ENCODE assay signal across 8 cellular contexts in genomic region chr15:75694241-75695182, GRCh38. TPM values are rescaled to one million over a fixed set of nuclear protein-coding genes. Genes with fewer than 3 reads are reported as not detected.
DNase-seq lines count a peak whose midpoint lies in the region; ATAC-seq, FAIRE-seq and TF ChIP-seq lines count a peak whose summit lies in the region.

No MANE protein-coding gene starts in this region.

- H3K4me3 Mint-ChIP-seq in brain: peak overlapping the region; percentile 20 to 61 (median 47)

- DNase-seq in NCI-H524 treated with DMSO at 0.1 percent for 48 hours (lab: John Stamatoyannopoulos, UW) (peak; percentile 94), iris pigment epithelial cell (ENCODE audit: low read depth) (peak; percentile 99), small intestine (peak; percentile 39)
- no peak for DNase-seq in activated CD8-positive, alpha-beta memory T cell treated with anti-CD3 and anti-CD28 coated beads, Interleukin-2, amount 50 U/mL, for 4 hours

- H3K27me3 ChIP-seq in ACC112 (ENCODE audit: insufficient read depth, low read length) (no peaks in the 10 kb centered on the region), small intestine (ENCODE audit: control insufficient read depth in 2 of 2, insufficient read depth in 2 of 2, low read length in 2 of 2) (no peaks in the 10 kb centered on the region)

- peaks cover 0 to 2% (median 0%) of the 10 kb centered on the region in 5 experiments for H3K9me3 Mint-ChIP-seq in brain

- H3K27me3 Mint-ChIP-seq in brain: no peaks in the 10 kb centered on the region

- H3K36me3 Mint-ChIP-seq in brain: no peaks in the 10 kb centered on the region

- ATAC-seq in GM21360 (IDR thresholded peaks at IDR 0.05; ENCODE audit: unreplicated experiment): no peak

- H3K36me3 ChIP-seq in ACC112 (ENCODE audit: insufficient read depth, low read length) (no peaks in the 10 kb centered on the region), small intestine (ENCODE audit: control insufficient read depth in 2 of 2, insufficient read depth in 2 of 2, low read length in 2 of 2) (no peaks in the 10 kb centered on the region)

- H3K27ac Mint-ChIP-seq in brain: peak overlapping the region; percentile 93 to 98 (median 97)

- TF ChIP-seq CTCF in GM12875 (IDR thresholded peaks at IDR 0.05; ENCODE audit: borderline replicate concordance, insufficient read depth, low read depth, low read length): peak; percentile 60
- peak; percentile 38 to 42 for TF ChIP-seq CTCF in brain (conservative IDR thresholded peaks at IDR 0.05)

- FAIRE-seq in small intestine (lab: Jason Lieb, UNC): no peak

- H3K9me3 ChIP-seq in small intestine (ENCODE audit: control insufficient read depth, low read depth): no peaks in the 10 kb centered on the region

- H3K4me3 ChIP-seq in ACC112 (ENCODE audit: low read depth, low read length) (no peak overlapping the region), GM12875 (ENCODE audit: low read depth, low read length) (no peak overlapping the region), small intestine (ENCODE audit: low read depth in 1 of 2, low read length in 2 of 2) (no peak overlapping the region)

- 8 to 25% (median 21%) methylated on average over 20 of the region's 20 CpGs for WGBS in small intestine, 3 donors

- no peaks in the 10 kb centered on the region for H3K79me2 ChIP-seq in ACC112 (ENCODE audit: control insufficient read depth, insufficient read depth, low read length, unreplicated experiment)

- H3K4me1 Mint-ChIP-seq in brain: peaks cover 62% of the 10 kb centered on the region

- H3K4me1 ChIP-seq in ACC112 (ENCODE audit: control insufficient read depth, insufficient read depth, low read length, unreplicated experiment) (peaks cover 28% of the 10 kb centered on the region), small intestine (ENCODE audit: control insufficient read depth in 2 of 2, insufficient read depth in 1 of 2, low read depth in 1 of 2, low read length in 1 of 2) (no peaks in the 10 kb centered on the region)

- H3K27ac ChIP-seq in ACC112 (ENCODE audit: low read depth, low read length) (peak overlapping the region; percentile 82), small intestine (ENCODE audit: low read depth in 1 of 2, low read length in 1 of 2) (peak overlapping the region in 1 of 2 donors; percentile 59)

- no peak overlapping the region for H2AFZ ChIP-seq in ACC112 (ENCODE audit: low read length, unreplicated experiment)

RNA-seq across cellular contexts. Expression of gene CSPG4, which starts 18.1 kb away (rescaled TPM):
- polyA plus RNA-seq in brain (ENCODE audit: insufficient read depth, low read depth, low replicate concordance) (11.3 TPM), small intestine (1 to 10 TPM in 1 of 3 donors, under 1 TPM in 2; 0.22 to 7.2 (median 0.54) TPM)

RNA-seq across cellular contexts. Expression of gene SNX33, which starts 46.8 kb away (rescaled TPM):
- polyA plus RNA-seq in brain (ENCODE audit: insufficient read depth, low read depth, low replicate concordance) (4.3 TPM), small intestine (10 to 100 TPM; 11.0 to 18.0 (median 12.4) TPM)

RNA-seq across cellular contexts. Expression of gene IMP3, which starts 54.5 kb away (rescaled TPM):
- polyA plus RNA-seq in brain (ENCODE audit: insufficient read depth, low read depth, low replicate concordance) (48.7 TPM), small intestine (100 to 1,000 TPM in 1 of 3 donors, 10 to 100 TPM in 2; 93.2 to 139 (median 93.3) TPM)
